In the genomic region with DNA sequence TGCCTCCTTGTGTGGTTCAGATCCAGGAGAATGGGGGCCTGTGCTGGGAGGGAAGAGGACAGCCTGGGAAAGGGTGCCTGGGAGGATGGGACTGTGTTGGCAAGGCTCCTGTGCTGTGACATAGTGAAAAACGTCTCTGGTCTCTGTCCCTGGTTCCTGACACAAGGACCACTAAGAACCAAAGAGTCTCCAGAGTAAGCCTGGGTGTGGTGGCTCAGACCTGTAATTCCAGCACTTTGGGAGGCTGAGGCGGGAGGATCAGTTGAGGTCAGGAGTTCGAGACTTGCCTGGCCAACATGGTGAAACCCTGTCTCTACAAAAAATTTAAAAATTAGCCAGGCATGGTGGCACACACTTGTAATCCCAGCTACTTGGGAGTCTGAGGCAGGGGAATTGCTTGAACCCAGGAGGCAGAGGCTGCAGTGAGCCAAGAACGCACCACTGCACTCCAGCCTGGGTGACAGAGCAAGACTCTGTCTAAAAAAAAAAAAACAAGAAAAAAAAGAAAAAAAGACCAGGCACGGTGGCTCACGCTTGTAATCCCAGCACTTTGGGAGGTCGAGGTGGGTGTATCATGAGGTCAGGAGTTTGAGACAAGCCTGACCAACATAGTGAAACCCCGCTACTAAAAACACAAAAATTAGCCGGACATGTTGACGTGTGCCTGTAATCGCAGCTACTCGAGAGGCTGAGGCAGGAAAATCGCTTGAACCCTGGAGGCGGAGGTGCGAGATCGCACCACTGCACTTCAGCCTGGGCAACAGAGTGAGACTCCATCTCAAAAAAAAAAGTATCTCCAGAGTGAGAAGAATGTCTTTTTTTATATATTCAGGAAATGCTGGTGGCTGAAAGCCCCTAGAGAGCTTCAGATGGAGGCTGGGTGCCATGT, we compare ENCODE assay signal across 7 cellular contexts. TPM values are rescaled to one million over a fixed set of nuclear protein-coding genes. Genes with fewer than 3 reads are reported as not detected.
DNase-seq lines count a peak whose midpoint lies in the region; ATAC-seq and TF ChIP-seq lines count a peak whose summit lies in the region.
"Not testable (repeated sequence)": the region's sequence is repeated elsewhere in the genome, so short reads cannot be mapped to it uniquely, and the experiment has no call there.

No MANE protein-coding gene starts in this region.

- not testable (repeated sequence) for H3K36me3 ChIP-seq in SU-DHL-6 (ENCODE audit: low read length); colonic mucosa

- not testable (repeated sequence) for H3K4me1 ChIP-seq in colonic mucosa

- H3K4me3 ChIP-seq in GM12864 (ENCODE audit: low read depth, low read length), result peak overlapping the region; percentile 5
- not testable (repeated sequence) for H3K4me3 ChIP-seq in SU-DHL-6 (ENCODE audit: insufficient read depth, low read length, poor library complexity, severe bottlenecking); colonic mucosa

- peak overlapping the region; percentile 94 for H3K27ac Mint-ChIP-seq in activated T-helper 2 cell treated with anti-CD3 and anti-CD28 coated beads, Interferon-gamma antibody, Interleukin-2, Interleukin-4, amounts not matched to agents 10 μg/mL and 5 μg/mL and 100 μg/mL, durations not matched to agents 14 hours and 24 hours and 36 hours
- H3K27ac Mint-ChIP-seq in immature natural killer cell, result peak overlapping the region; percentile 98 to 100 (median 99)
- H3K27ac Mint-ChIP-seq in nephron progenitor cell, result peak overlapping the region; percentile 97
- H3K27ac Mint-ChIP-seq in stimulated activated naive B cell treated with anti-CD40 and anti-IgM and Interleukin-4, amounts not matched to agents 10 μg/mL and 1 μg/mL and 100 μg/mL, for 72 hours, result peak overlapping the region; percentile 100

- H3K9me3 ChIP-seq in SU-DHL-6 (ENCODE audit: insufficient read depth, low read length); colonic mucosa: not testable (repeated sequence)

- H3K4me3 Mint-ChIP-seq in activated T-helper 2 cell treated with anti-CD3 and anti-CD28 coated beads, Interferon-gamma antibody, Interleukin-2, Interleukin-4, amounts not matched to agents 10 μg/mL and 5 μg/mL and 100 μg/mL, durations not matched to agents 14 hours and 24 hours and 36 hours (ENCODE audit: low read depth); nephron progenitor cell: not testable (repeated sequence)
- H3K4me3 Mint-ChIP-seq in immature natural killer cell, result peak overlapping the region; percentile 66 to 97 (median 92)
- H3K4me3 Mint-ChIP-seq in stimulated activated naive B cell treated with anti-CD40 and anti-IgM and Interleukin-4, amounts not matched to agents 10 μg/mL and 1 μg/mL and 100 μg/mL, for 72 hours, result peak overlapping the region; percentile 95 to 96

- not testable (repeated sequence) for H3K27me3 Mint-ChIP-seq in activated T-helper 2 cell treated with anti-CD3 and anti-CD28 coated beads, Interferon-gamma antibody, Interleukin-2, Interleukin-4, amounts not matched to agents 10 μg/mL and 5 μg/mL and 100 μg/mL, durations not matched to agents 14 hours and 24 hours and 36 hours (ENCODE audit: low read depth); nephron progenitor cell (ENCODE audit: low read depth, poor library complexity)
- H3K27me3 Mint-ChIP-seq in immature natural killer cell (ENCODE audit: low read depth in 3 of 3), result peaks cover 13 to 22% (median 15%) of the 10 kb centered on the region in 3 donors
- H3K27me3 Mint-ChIP-seq in stimulated activated naive B cell treated with anti-CD40 and anti-IgM and Interleukin-4, amounts not matched to agents 10 μg/mL and 1 μg/mL and 100 μg/mL, for 72 hours, result peaks cover 6 to 16% of the 10 kb centered on the region in 2 donors

- not testable (repeated sequence) for H3K9me3 Mint-ChIP-seq in activated T-helper 2 cell treated with anti-CD3 and anti-CD28 coated beads, Interferon-gamma antibody, Interleukin-2, Interleukin-4, amounts not matched to agents 10 μg/mL and 5 μg/mL and 100 μg/mL, durations not matched to agents 14 hours and 24 hours and 36 hours; immature natural killer cell; nephron progenitor cell; stimulated activated naive B cell treated with anti-CD40 and anti-IgM and Interleukin-4, amounts not matched to agents 10 μg/mL and 1 μg/mL and 100 μg/mL, for 72 hours

- not testable (repeated sequence) for ATAC-seq in stimulated activated naive B cell treated with anti-CD40 and anti-IgM and Interleukin-4, amounts not matched to agents 10 μg/mL and 1 μg/mL and 100 μg/mL, for 72 hours (replicated peaks)

- TF ChIP-seq CTCF in GM12864 (IDR thresholded peaks at IDR 0.05; ENCODE audit: low read depth, low read length, missing control alignments); SU-DHL-6 (IDR thresholded peaks at IDR 0.05; ENCODE audit: insufficient read depth, low read length, poor library complexity, severe bottlenecking); colonic mucosa (IDR thresholded peaks at IDR 0.05); nephron progenitor cell (IDR thresholded peaks at IDR 0.05): not testable (repeated sequence)

- H3K4me2 ChIP-seq in SU-DHL-6 (ENCODE audit: low read depth, low read length, poor library complexity, severe bottlenecking), result peak overlapping the region; percentile 96

- H4K20me1 ChIP-seq in SU-DHL-6 (ENCODE audit: low read depth, low read length), result not testable (repeated sequence)

- not testable (repeated sequence) for H3K27me3 ChIP-seq in SU-DHL-6 (ENCODE audit: low read length); colonic mucosa

- H3F3A ChIP-seq in SU-DHL-6 (ENCODE audit: insufficient read depth), result peaks cover 40% of the 10 kb centered on the region

- peaks cover 24% of the 10 kb centered on the region for H3K4me1 Mint-ChIP-seq in activated T-helper 2 cell treated with anti-CD3 and anti-CD28 coated beads, Interferon-gamma antibody, Interleukin-2, Interleukin-4, amounts not matched to agents 10 μg/mL and 5 μg/mL and 100 μg/mL, durations not matched to agents 14 hours and 24 hours and 36 hours (ENCODE audit: low read depth)
- H3K4me1 Mint-ChIP-seq in immature natural killer cell (peaks cover 55 to 60% of the 10 kb centered on the region in 2 donors), nephron progenitor cell (peaks cover 44% of the 10 kb centered on the region)
- H3K4me1 Mint-ChIP-seq in stimulated activated naive B cell treated with anti-CD40 and anti-IgM and Interleukin-4, amounts not matched to agents 10 μg/mL and 1 μg/mL and 100 μg/mL, for 72 hours, result peaks cover 42 to 69% of the 10 kb centered on the region in 2 donors

- peak overlapping the region; percentile 62 for H2AFZ ChIP-seq in SU-DHL-6 (ENCODE audit: low read depth, low read length, severe bottlenecking)

- not testable (repeated sequence) for DNase-seq in GM12864 (ENCODE audit: low read depth); activated T-helper 2 cell treated with anti-CD3 and anti-CD28 coated beads, Interferon-gamma antibody, Interleukin-2, Interleukin-4, amounts not matched to agents 10 μg/mL and 5 μg/mL and 100 μg/mL, durations not matched to agents 14 hours and 24 hours and 36 hours (ENCODE audit: low spot score); colonic mucosa; nephron progenitor cell
- peak; percentile 40 to 48 (median 47) for DNase-seq in immature natural killer cell
- DNase-seq in stimulated activated naive B cell treated with anti-CD40 and anti-IgM and Interleukin-4, amounts not matched to agents 10 μg/mL and 1 μg/mL and 100 μg/mL, for 72 hours, result peak; percentile 26

- H3K36me3 Mint-ChIP-seq in activated T-helper 2 cell treated with anti-CD3 and anti-CD28 coated beads, Interferon-gamma antibody, Interleukin-2, Interleukin-4, amounts not matched to agents 10 μg/mL and 5 μg/mL and 100 μg/mL, durations not matched to agents 14 hours and 24 hours and 36 hours (ENCODE audit: low read depth), result peaks cover 14% of the 10 kb centered on the region
- H3K36me3 Mint-ChIP-seq in immature natural killer cell; nephron progenitor cell (ENCODE audit: low read depth): not testable (repeated sequence)
- peaks cover 32 to 39% of the 10 kb centered on the region in 2 donors for H3K36me3 Mint-ChIP-seq in stimulated activated naive B cell treated with anti-CD40 and anti-IgM and Interleukin-4, amounts not matched to agents 10 μg/mL and 1 μg/mL and 100 μg/mL, for 72 hours

- H3K27ac ChIP-seq in SU-DHL-6 (ENCODE audit: low read depth, low read length), result peak overlapping the region; percentile 97
- peak overlapping the region; percentile 79 for H3K27ac ChIP-seq in colonic mucosa

- H3K9me2 ChIP-seq in SU-DHL-6 (replicated peaks; ENCODE audit: insufficient read depth, low read length), result not testable (repeated sequence)

- H3K9ac ChIP-seq in SU-DHL-6 (ENCODE audit: low read length), result peak overlapping the region; percentile 98
- not testable (repeated sequence) for H3K9ac ChIP-seq in colonic mucosa (ENCODE audit: low read depth in 2 of 2, low read length in 2 of 2)

- peaks cover 31% of the 10 kb centered on the region for H3K79me2 ChIP-seq in SU-DHL-6 (ENCODE audit: insufficient read depth, low read length)

- intact Hi-C loops in activated T-helper 2 cell treated with anti-CD3 and anti-CD28 coated beads, Interferon-gamma antibody, Interleukin-2, Interleukin-4, amounts not matched to agents 10 μg/mL and 5 μg/mL and 100 μg/mL, durations not matched to agents 14 hours and 24 hours and 36 hours (cut with micrococcal nuclease), result loop anchor here (2.0 kb wide), 1 partner anchor 413 kb away; a partner anchor contains a TSS
- intact Hi-C loops in colonic mucosa (cut with DNase I), result not testable (repeated sequence)

RNA-seq across cellular contexts. Expression of a gene that starts 1.4 kb away (rescaled TPM):
- total RNA-seq in activated T-helper 2 cell treated with anti-CD3 and anti-CD28 coated beads, Interferon-gamma antibody, Interleukin-2, Interleukin-4, amounts not matched to agents 10 μg/mL and 5 μg/mL and 100 μg/mL, durations not matched to agents 14 hours and 24 hours and 36 hours, result 445 and 452 TPM in 2 replicates
- total RNA-seq in colonic mucosa, result 100 to 1,000 TPM; 200 to 485 TPM
- polyA plus RNA-seq in immature natural killer cell, result 1,000 to 10,000 TPM in 2 of 3 donors, 100 to 1,000 TPM in 1; 982 to 1,268 (median 1,061) TPM

RNA-seq across cellular contexts. Expression of a gene that starts 35.4 kb away (rescaled TPM):
- total RNA-seq in activated T-helper 2 cell treated with anti-CD3 and anti-CD28 coated beads, Interferon-gamma antibody, Interleukin-2, Interleukin-4, amounts not matched to agents 10 μg/mL and 5 μg/mL and 100 μg/mL, durations not matched to agents 14 hours and 24 hours and 36 hours, result 2,552 and 2,593 TPM in 2 replicates
- 1,000 to 10,000 TPM; 1,643 to 1,700 TPM for total RNA-seq in colonic mucosa
- 1,000 to 10,000 TPM; 3,321 to 6,011 (median 3,509) TPM for polyA plus RNA-seq in immature natural killer cell

RNA-seq across cellular contexts. Expression of a gene that starts 56.6 kb away (rescaled TPM):
- total RNA-seq in activated T-helper 2 cell treated with anti-CD3 and anti-CD28 coated beads, Interferon-gamma antibody, Interleukin-2, Interleukin-4, amounts not matched to agents 10 μg/mL and 5 μg/mL and 100 μg/mL, durations not matched to agents 14 hours and 24 hours and 36 hours, result 95.8 and 98.2 TPM in 2 replicates
- 10 to 100 TPM; 17.3 to 68.5 TPM for total RNA-seq in colonic mucosa
- polyA plus RNA-seq in immature natural killer cell, result 10 to 100 TPM in 1 of 3 donors, 1 to 10 TPM in 2; 3.2 to 21.5 (median 3.5) TPM
